Comparison of ENCODE assay signal across 21 cellular contexts in the genomic region with DNA sequence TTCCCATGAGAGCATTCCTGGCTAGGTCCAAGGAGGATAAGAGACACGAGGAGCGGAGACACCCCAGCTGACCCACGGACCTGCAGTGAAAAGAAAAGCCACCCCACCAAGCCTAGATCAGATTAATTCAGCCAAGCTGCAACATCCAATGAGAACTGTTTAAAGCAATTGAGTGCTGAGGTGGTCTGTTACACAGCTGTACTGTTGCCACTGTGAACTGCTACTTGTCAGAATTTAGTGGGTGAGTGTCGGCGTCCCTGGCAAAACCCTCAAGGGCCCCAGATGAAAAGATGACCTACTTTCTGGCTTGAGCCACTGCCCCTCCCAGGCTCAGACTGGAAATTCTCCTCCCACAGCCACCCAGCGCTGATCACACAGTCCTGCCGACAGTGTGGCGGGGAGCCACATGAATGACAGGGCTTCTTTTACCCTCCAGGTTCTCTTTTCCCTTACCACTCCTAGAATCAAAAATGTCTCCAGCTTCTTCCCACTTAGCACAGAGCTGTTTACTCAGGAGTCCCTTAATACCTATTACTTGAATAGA. TPM values are rescaled to one million over a fixed set of nuclear protein-coding genes. Genes with fewer than 3 reads are reported as not detected.
DNase-seq lines count a peak whose midpoint lies in the region; ATAC-seq and TF ChIP-seq lines count a peak whose summit lies in the region.
"Had no signal": no experiment of that assay in that cellular context is flagged by ENCODE, and none has a peak within 500 bp of the region (broad histone marks: within the 10 kb centered on the region; RNA-seq: fewer than 3 reads in every experiment).

No MANE protein-coding gene starts in this region.

- H4K20me1 ChIP-seq in SK-N-SH (ENCODE audit: insufficient read depth) = no peaks in the 10 kb centered on the region

- no peak overlapping the region for H4K8ac ChIP-seq in mesenchymal stem cell (ENCODE audit: low read length)

- H3K4me2 ChIP-seq in SK-N-SH = no peak overlapping the region
- H3K4me2 ChIP-seq in mesenchymal stem cell (ENCODE audit: low read length, poor library complexity, severe bottlenecking) = no peak overlapping the region

- WGBS in SK-N-SH (ENCODE audit: low lambda C conversion rate) = 52% methylated on average over 7 of the region's 8 CpGs
- WGBS in mesenchymal stem cell = 77% methylated on average over 6 of the region's 8 CpGs

- H3K9me3 ChIP-seq in SK-N-SH (no peaks in the 10 kb centered on the region), mesenchymal stem cell (ENCODE audit: control insufficient read depth, low read length) (peaks cover 11% of the 10 kb centered on the region), uterus (no peaks in the 10 kb centered on the region)

- H3K27me3 ChIP-seq in SK-N-SH (ENCODE audit: insufficient read depth) = no peaks in the 10 kb centered on the region; the same call in 1 of the 2 replicates
- H3K27me3 ChIP-seq in mesenchymal stem cell (ENCODE audit: control insufficient read depth in 1 of 2, insufficient read depth in 1 of 2, low read length in 2 of 2) = no peaks in the 10 kb centered on the region
- no peaks in the 10 kb centered on the region for H3K27me3 ChIP-seq in uterus
- H3K27me3 ChIP-seq: cardiac muscle cell had no signal

- H3K36me3 ChIP-seq in SK-N-SH (replicated peaks in 1 of 2; ENCODE audit: control insufficient read depth in 1 of 2, insufficient read depth in 2 of 2, low read length in 1 of 2) (no peaks in the 10 kb centered on the region), mesenchymal stem cell (ENCODE audit: control insufficient read depth in 1 of 2, insufficient read depth in 2 of 2, low read depth in 1 of 2, low read length in 2 of 2) (no peaks in the 10 kb centered on the region), uterus (no peaks in the 10 kb centered on the region)
- H3K36me3 ChIP-seq: cardiac muscle cell had no signal

- no peak overlapping the region for H2BK120ac ChIP-seq in mesenchymal stem cell (ENCODE audit: low read depth, low read length)

- H3K27ac ChIP-seq in SK-N-SH (ENCODE audit: low read depth in 2 of 2, low read length in 1 of 2) (no peak overlapping the region), cingulate gyrus (ENCODE audit: low read depth, low read length) (peak overlapping the region; percentile 54), mesenchymal stem cell (ENCODE audit: low read length, poor library complexity, severe bottlenecking) (no peak overlapping the region), uterus (peak overlapping the region; percentile 33 to 39)
- H3K27ac ChIP-seq: cardiac muscle cell had no signal

- no peak overlapping the region for H2BK15ac ChIP-seq in mesenchymal stem cell (ENCODE audit: low read depth, poor library complexity, severe bottlenecking)

- H3K4me3 ChIP-seq in SK-N-SH (ENCODE audit: low read depth in 2 of 2, low read length in 1 of 2) (no peak overlapping the region), mesenchymal stem cell (ENCODE audit: insufficient read depth in 1 of 2, low read depth in 1 of 2, low read length in 2 of 2) (no peak overlapping the region), uterus (no peak overlapping the region)
- H3K4me3 ChIP-seq: cardiac muscle cell had no signal

- DNase-seq in SK-N-SH = peak; percentile 28
- no peak for DNase-seq in mesenchymal stem cell
- peak in 1 of 2 donors; percentile 50 for DNase-seq in uterus
- DNase-seq in activated CD4-positive, CD25-positive, alpha-beta regulatory T cell treated with anti-CD3 and anti-CD28 coated beads, Interleukin-2, amount 50 U/mL, for 72 hours = no peak
- DNase-seq in NCI-H446 treated with DMSO at 0.1 percent for 48 hours (lab: John Stamatoyannopoulos, UW) = no peak
- no peak for DNase-seq in omental fat pad (ENCODE audit: low spot score)
- DNase-seq: 8988T; activated effector memory CD4-positive, alpha-beta T cell treated with anti-CD3 and anti-CD28 coated beads, Interleukin-2, amount 50 U/mL, for 16 hours; CD4-positive, alpha-beta memory T cell; immature natural killer cell; midbrain; NCI-H1436 treated with DMSO at 0.1 percent for 48 hours; stimulated activated CD4-positive, alpha-beta T cell treated with anti-CD3 and anti-CD28 coated beads, Interleukin-12 subunit alpha, Interleukin-12 subunit beta, amount 100 ng/mL, for 4 hours had no signal

- no peak overlapping the region for H3K14ac ChIP-seq in mesenchymal stem cell (ENCODE audit: low read length in 2 of 2)

- POLR2A ChIA-PET in SK-N-SH (lab: Yijun Ruan, JAX) = no interaction called here

- no peak overlapping the region for H2BK12ac ChIP-seq in mesenchymal stem cell (ENCODE audit: low read length in 2 of 2)

- peaks cover 0 to 7% of the 10 kb centered on the region in 2 experiments; a peak in 1 of 4 replicates for H3K4me1 ChIP-seq in SK-N-SH (ENCODE audit: control insufficient read depth in 1 of 2, insufficient read depth in 2 of 2, low read depth in 1 of 2, low read length in 1 of 2)
- no peaks in the 10 kb centered on the region for H3K4me1 ChIP-seq in mesenchymal stem cell (ENCODE audit: control insufficient read depth, insufficient read depth, low read depth, low read length)
- peaks cover 0 to 3% of the 10 kb centered on the region in 2 donors for H3K4me1 ChIP-seq in uterus

- H4K91ac ChIP-seq in mesenchymal stem cell (ENCODE audit: low read length) = no peak overlapping the region

- H2AFZ ChIP-seq in SK-N-SH (ENCODE audit: low read depth) (no peak overlapping the region), mesenchymal stem cell (ENCODE audit: low read depth, low read length) (no peak overlapping the region)

- ATAC-seq in SK-N-SH treated with all-trans-retinoic acid at 6 μM for 48 hours (no peak), omental fat pad (ENCODE audit: low FRiP score) (no peak)

- H2AK5ac ChIP-seq in mesenchymal stem cell (ENCODE audit: low read length, severe bottlenecking) = no peak overlapping the region

- H3K18ac ChIP-seq in mesenchymal stem cell (ENCODE audit: low read depth in 1 of 2, low read length in 2 of 2) = no peak overlapping the region

- TF ChIP-seq EP300 in SK-N-SH (IDR thresholded peaks at IDR 0.05; ENCODE audit: borderline replicate concordance in 1 of 2, low read depth in 1 of 2, low read length in 1 of 2) = no peak

- intact Hi-C loops in uterus (cut with DNase I; ENCODE audit: low total_unique reads) = no loop called here

- no peak overlapping the region for H3K23ac ChIP-seq in mesenchymal stem cell (ENCODE audit: low read length in 2 of 2)

- H3K79me1 ChIP-seq in mesenchymal stem cell (replicated peaks; ENCODE audit: low read length, poor library complexity, severe bottlenecking) = no peaks in the 10 kb centered on the region

- no peak overlapping the region for H3K4ac ChIP-seq in mesenchymal stem cell (ENCODE audit: low read depth in 1 of 2, low read length in 2 of 2)

- no peaks in the 10 kb centered on the region for H3K9me2 ChIP-seq in SK-N-SH

- no peak for TF ChIP-seq RAD21 in SK-N-SH (IDR thresholded peaks at IDR 0.05; ENCODE audit: low read length)

- no peak for TF ChIP-seq CTCF in SK-N-SH (IDR thresholded peaks at IDR 0.05)
- no peak for TF ChIP-seq CTCF in uterus (IDR thresholded peaks at IDR 0.05)
- TF ChIP-seq CTCF in omental fat pad (IDR thresholded peaks at IDR 0.05) = no peak

- TF ChIP-seq POLR2A in uterus (IDR thresholded peaks at IDR 0.05) = no peak

- CTCF ChIA-PET in SK-N-SH (lab: Yijun Ruan, JAX) = no interaction called here

- H3K9ac ChIP-seq in SK-N-SH (no peak overlapping the region), mesenchymal stem cell (ENCODE audit: low read length) (no peak overlapping the region)

- H3K79me2 ChIP-seq in SK-N-SH (ENCODE audit: insufficient read depth) = no peaks in the 10 kb centered on the region

- H2BK5ac ChIP-seq in mesenchymal stem cell (ENCODE audit: low read depth, low read length, poor library complexity, severe bottlenecking) = peak overlapping the region; percentile 14

- no peaks in the 10 kb centered on the region for H3F3A ChIP-seq in SK-N-SH (replicated peaks; ENCODE audit: insufficient read depth)

TF ChIP-seq in SK-N-SH, 30 proteins besides CTCF, POLR2A, EP300 and RAD21 (continues in another document):
- TF ChIP-seq, protein P1, sequence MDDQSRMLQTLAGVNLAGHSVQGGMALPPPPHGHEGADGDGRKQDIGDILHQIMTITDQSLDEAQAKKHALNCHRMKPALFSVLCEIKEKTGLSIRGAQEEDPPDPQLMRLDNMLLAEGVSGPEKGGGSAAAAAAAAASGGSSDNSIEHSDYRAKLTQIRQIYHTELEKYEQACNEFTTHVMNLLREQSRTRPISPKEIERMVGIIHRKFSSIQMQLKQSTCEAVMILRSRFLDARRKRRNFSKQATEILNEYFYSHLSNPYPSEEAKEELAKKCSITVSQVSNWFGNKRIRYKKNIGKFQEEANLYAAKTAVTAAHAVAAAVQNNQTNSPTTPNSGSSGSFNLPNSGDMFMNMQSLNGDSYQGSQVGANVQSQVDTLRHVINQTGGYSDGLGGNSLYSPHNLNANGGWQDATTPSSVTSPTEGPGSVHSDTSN (IDR thresholded peaks at IDR 0.05) = no peak
- no peak for TF ChIP-seq FOXJ3 (CRISPR knock-in tag; IDR thresholded peaks at IDR 0.05)
- TF ChIP-seq RCOR1 (IDR thresholded peaks at IDR 0.05; ENCODE audit: low read length) = no peak
- no peak for TF ChIP-seq TAF1 (IDR thresholded peaks at IDR 0.05; ENCODE audit: borderline replicate concordance, low read depth, low read length)
- no peak for TF ChIP-seq TEAD4 (IDR thresholded peaks at IDR 0.05; ENCODE audit: borderline replicate concordance, insufficient read depth)

TF ChIP-seq in SK-N-SH treated with all-trans-retinoic acid at 6 μM for 48 hours, 23 proteins besides CTCF, POLR2A, EP300 and RAD21 (continues in another document):
- TF ChIP-seq OSR1 (CRISPR knock-in tag; IDR thresholded peaks at IDR 0.05) (no peak), GLIS3 (CRISPR knock-in tag; IDR thresholded peaks at IDR 0.05) (no peak), ARNTL (CRISPR knock-in tag; IDR thresholded peaks at IDR 0.05; ENCODE audit: borderline replicate concordance, low read depth) (no peak), ESRRG (CRISPR knock-in tag; IDR thresholded peaks at IDR 0.05) (no peak), TCF4 (CRISPR knock-in tag; IDR thresholded peaks at IDR 0.05; ENCODE audit: borderline replicate concordance) (no peak), SNAI2 (CRISPR knock-in tag; IDR thresholded peaks at IDR 0.05) (no peak)

RNA-seq across cellular contexts. Expression of a gene that starts 26.4 kb away (rescaled TPM):
- not detected in 2 replicates for polyA plus RNA-seq in SK-N-SH (2012; rRNA removed)
- polyA plus RNA-seq in SK-N-SH (2012; cell fraction: cytosol; rRNA removed) = not detected in 2 replicates
- not detected in 2 replicates for polyA plus RNA-seq in SK-N-SH (2012; cell fraction: nucleus; rRNA removed)
- polyA plus RNA-seq in mesenchymal stem cell (2013, experiment 1 of 2) = not detected
- polyA plus RNA-seq in mesenchymal stem cell (2013, experiment 2 of 2) = not detected
- total RNA-seq in uterus (1 to 10 TPM in 2 of 4 donors, under 1 TPM in 1, not detected in 1; 0.59 to 2.8 (median 2.1) TPM), omental fat pad (1 to 10 TPM in 1 of 4 donors, under 1 TPM in 3; 0.48 to 1.9 (median 0.60) TPM)
- total RNA-seq: CD4-positive, alpha-beta memory T cell; Daoy; glomerular endothelial cell; LHCN-M2; NCI-H460; OCI-LY7 had no signal
- polyA plus RNA-seq: immature natural killer cell had no signal

Comparison
In these comparisons a context has a peak if more than half of its experiments do, and no peak if none do; other contexts are left out.
1. H3K27ac ChIP-seq: peak in cingulate gyrus (single experiment) and uterus (2 of 2); none in SK-N-SH (0 of 2) and mesenchymal stem cell (single experiment).